Comparison of ENCODE assay signal across 8 cellular contexts in genomic region chr17:29291163-29291752, GRCh38. TPM values are rescaled to one million over a fixed set of nuclear protein-coding genes. Genes with fewer than 3 reads are reported as not detected.
DNase-seq lines count a peak whose midpoint lies in the region; ATAC-seq and TF ChIP-seq lines count a peak whose summit lies in the region.

No MANE protein-coding gene starts in this region.

- BruUV-seq in IMR-90 (replicated peaks; lab: Mats Ljungman, UMichigan) (no TSS peak), OCI-LY7 (replicated peaks; lab: Mats Ljungman, UMichigan) (TSS peak; percentile 25)

- H2BK20ac ChIP-seq in IMR-90 (ENCODE audit: low read depth, low read length) = no peak overlapping the region

- H3K9ac ChIP-seq in IMR-90 (ENCODE audit: low read depth, low read length) = peak overlapping the region; percentile 61; the same call in 1 of the 2 replicates

- DNase-seq in NCI-H2081 (lab: John Stamatoyannopoulos, UW) (peak; percentile 22 to 47), NCI-H2081 treated with DMSO at 0.1 percent for 48 hours (lab: John Stamatoyannopoulos, UW) (no peak), IMR-90 (peak; percentile 77), OCI-LY7 (ENCODE audit: low spot score) (peak; percentile 74), T47D (ENCODE audit: low read depth in 1 of 2, low spot score in 1 of 2) (peak; percentile 53 to 83), kidney epithelial cell (ENCODE audit: low read depth) (peak; percentile 19), stromal cell of bone marrow (ENCODE audit: low read depth) (peak; percentile 66)

- peaks cover 6% of the 10 kb centered on the region for H3K4me1 ChIP-seq in IMR-90 (ENCODE audit: control insufficient read depth, insufficient read depth, low read length)
- H3K4me1 ChIP-seq in OCI-LY7 (ENCODE audit: insufficient read depth, low read length, poor library complexity, severe bottlenecking) = peaks cover 30% of the 10 kb centered on the region

- H3K36me3 ChIP-seq in IMR-90 (ENCODE audit: control insufficient read depth, insufficient read depth, low read length) = peaks cover 20% of the 10 kb centered on the region
- peaks cover 63% of the 10 kb centered on the region for H3K36me3 ChIP-seq in OCI-LY7 (ENCODE audit: insufficient read depth, low read length)
- H3K36me3 ChIP-seq in kidney epithelial cell (ENCODE audit: control insufficient read depth, insufficient read depth, low read length) = peaks cover 4% of the 10 kb centered on the region

- H2AFZ ChIP-seq in IMR-90 (replicated peaks; ENCODE audit: low read length, poor library complexity) (no peak overlapping the region), OCI-LY7 (ENCODE audit: low read length) (no peak overlapping the region)

- H3K23ac ChIP-seq in IMR-90 (ENCODE audit: low read depth, low read length) = peak overlapping the region; percentile 90; the same call in 1 of the 2 replicates

- H4K20me1 ChIP-seq in IMR-90 (ENCODE audit: insufficient read depth, low read length) (peaks cover 72% of the 10 kb centered on the region), OCI-LY7 (ENCODE audit: insufficient read depth, low read length) (peaks cover 48% of the 10 kb centered on the region)

- H3K27me3 ChIP-seq in IMR-90 (ENCODE audit: control insufficient read depth, insufficient read depth, low read length) (no peaks in the 10 kb centered on the region), kidney epithelial cell (ENCODE audit: control insufficient read depth, insufficient read depth, low read length) (no peaks in the 10 kb centered on the region)

- H2BK120ac ChIP-seq in IMR-90 (ENCODE audit: low read depth, low read length) = no peak overlapping the region

- H4K8ac ChIP-seq in IMR-90 (ENCODE audit: low read depth in 2 of 2, low read length in 2 of 2) = no peak overlapping the region

- no peak overlapping the region for H4K91ac ChIP-seq in IMR-90 (ENCODE audit: insufficient read depth, low read depth, low read length)

- POLR2A ChIA-PET in IMR-90 (lab: Charles Lee; ENCODE audit: unreplicated experiment) (interaction anchor here (0.6 to 1.0 kb wide), 2 partner anchors 34 to 167 kb away, joined by 3 to 4 read pairs; no protein-coding TSS in a partner anchor), OCI-LY7 (lab: Charles Lee) (interaction anchor here (0.5 to 0.8 kb wide), 3 partner anchors 48 to 401 kb away, joined by 3 to 5 read pairs (median 4); no protein-coding TSS in a partner anchor)

- no peak overlapping the region for H3K27ac ChIP-seq in IMR-90 (ENCODE audit: insufficient read depth, low read length)
- H3K27ac ChIP-seq in OCI-LY7 (ENCODE audit: low read depth, low read length, poor library complexity, severe bottlenecking) = peak overlapping the region; percentile 60

- peak; percentile 65 for TF ChIP-seq RAD21 in IMR-90 (IDR thresholded peaks at IDR 0.05; ENCODE audit: low read length)

- H3K14ac ChIP-seq in IMR-90 (replicated peaks; ENCODE audit: low read depth, low read length) = peak overlapping the region; percentile 43; the same call in 1 of the 2 replicates

- TF ChIP-seq POLR2A in IMR-90 (IDR thresholded peaks at IDR 0.05; ENCODE audit: low read depth, low read length) = no peak

- H3K79me2 ChIP-seq in OCI-LY7 (ENCODE audit: insufficient read depth, low read depth, low read length) = peaks cover 77% of the 10 kb centered on the region

- TF ChIP-seq CTCF in IMR-90 (conservative IDR thresholded peaks at IDR 0.05; ENCODE audit: low read depth, low read length) (peak; percentile 76), OCI-LY7 (conservative IDR thresholded peaks at IDR 0.05; ENCODE audit: low read length) (peak; percentile 94), kidney epithelial cell (IDR thresholded peaks at IDR 0.05; ENCODE audit: insufficient read depth, low read length, poor library complexity, severe bottlenecking) (peak; percentile 69)

- H2BK15ac ChIP-seq in IMR-90 (ENCODE audit: low read depth, low read length) = no peak overlapping the region

- peaks cover 3% of the 10 kb centered on the region; the same call in 1 of the 2 replicates for H3K9me1 ChIP-seq in IMR-90 (ENCODE audit: insufficient read depth, low read length)

- ATAC-seq in IMR-90 (ENCODE audit: low read depth) (no peak), HG02840 (IDR thresholded peaks at IDR 0.05; ENCODE audit: low FRiP score, unreplicated experiment) (no peak)

- H2AK5ac ChIP-seq in IMR-90 (ENCODE audit: low read depth, low read length) = no peak overlapping the region

- H3K79me1 ChIP-seq in IMR-90 (ENCODE audit: low read depth in 1 of 2, low read length in 2 of 2) = peaks cover 2 to 19% of the 10 kb centered on the region in 2 experiments; a peak in 2 of 4 replicates

- H3K4me2 ChIP-seq in IMR-90 (ENCODE audit: low read depth, low read length) (peak overlapping the region; percentile 94), OCI-LY7 (ENCODE audit: low read length) (peak overlapping the region; percentile 96)

- no CpG with 5 or more reads among the region's 5 CpGs for WGBS in IMR-90 (ENCODE audit: extremely low coverage in 2 of 2, insufficient read length in 1 of 2), 2 experiments

- no peaks in the 10 kb centered on the region for H3K9me2 ChIP-seq in OCI-LY7 (ENCODE audit: insufficient read depth, low read length)

- H4K5ac ChIP-seq in IMR-90 (ENCODE audit: low read depth, low read length) = no peak overlapping the region

- no peak overlapping the region for H2AK9ac ChIP-seq in IMR-90 (replicated peaks; ENCODE audit: low read depth, low read length, poor library complexity)

- intact Hi-C loops in IMR-90 (cut with micrococcal nuclease) (loop anchor here (1.0 to 5.0 kb wide), 3 partner anchors 66 to 142 kb away; no protein-coding TSS in a partner anchor), OCI-LY7 (cut with micrococcal nuclease; ENCODE audit: unreplicated experiment) (loop anchor here (1.0 kb wide), 1 partner anchor 142 kb away; no protein-coding TSS in a partner anchor)

- H2BK5ac ChIP-seq in IMR-90 (ENCODE audit: low read depth, low read length, poor library complexity, severe bottlenecking) = peak overlapping the region; percentile 45

- H3K56ac ChIP-seq in IMR-90 (ENCODE audit: extremely low read depth, insufficient read depth, low read length) = no peak overlapping the region

- in situ Hi-C loops in IMR-90 (cut with MboI; ENCODE audit: low sequenced_read_pairs) = no loop called here
- in situ Hi-C loops in T47D (cut with HindIII; ENCODE audit: low pct_unique_long_range_greater_than_20kb, low sequenced_read_pairs) = no loop called here

- peak overlapping the region; percentile 70 for H3K4me3 ChIP-seq in IMR-90 (ENCODE audit: insufficient read depth, low read depth, low read length)
- peak overlapping the region; percentile 95 for H3K4me3 ChIP-seq in OCI-LY7 (ENCODE audit: low read depth, low read length, poor library complexity, severe bottlenecking)
- H3K4me3 ChIP-seq in kidney epithelial cell (ENCODE audit: low read depth, low read length) = peak overlapping the region; percentile 99

- dilution Hi-C loops in IMR-90 (cut with HindIII; ENCODE audit: low sequenced_read_pairs, unreplicated experiment) = no loop called here

- no peak overlapping the region for H3K4ac ChIP-seq in IMR-90 (ENCODE audit: low read depth, low read length)

- CTCF ChIA-PET in IMR-90 (lab: Yijun Ruan, JAX) = interaction anchor here (0.6 to 1.6 kb wide), 8 partner anchors 8 to 167 kb away, joined by 3 to 11 read pairs (median 5); no protein-coding TSS in a partner anchor
- CTCF ChIA-PET in OCI-LY7 (lab: Charles Lee; ENCODE audit: unreplicated experiment) = no interaction called here

- no peak overlapping the region for H3K18ac ChIP-seq in IMR-90 (ENCODE audit: low read depth, low read length)

- H3K9me3 ChIP-seq in IMR-90 (ENCODE audit: control insufficient read depth, insufficient read depth, low read length) (no peaks in the 10 kb centered on the region), OCI-LY7 (ENCODE audit: low read length) (no peaks in the 10 kb centered on the region)

TF ChIP-seq in IMR-90, 13 proteins besides CTCF, POLR2A, EP300 and RAD21:
- TF ChIP-seq CEBPB (IDR thresholded peaks at IDR 0.05; ENCODE audit: low read depth, low read length) = 0 out of 2 replicates have a peak, but pooled peaks have one; percentile 35
- no peak for TF ChIP-seq FOS (IDR thresholded peaks at IDR 0.05; ENCODE audit: low read depth, low read length)
- peak; percentile 40; the same call in 1 of the 2 replicates for TF ChIP-seq MAFK (IDR thresholded peaks at IDR 0.05; ENCODE audit: low read depth, low read length)
- TF ChIP-seq MAZ (IDR thresholded peaks at IDR 0.05; ENCODE audit: borderline replicate concordance, low read depth, low read length) = no peak
- TF ChIP-seq SMC3 (IDR thresholded peaks at IDR 0.05; ENCODE audit: low read depth, low read length) = peak; percentile 69

RNA-seq across cellular contexts. Expression of gene NUFIP2, which starts 2.7 kb away (rescaled TPM):
- total RNA-seq in IMR-90 (2012; rRNA removed) (25.6 and 38.9 TPM in 2 replicates), OCI-LY7 (2022) (70.4 and 71.4 TPM in 2 replicates), kidney epithelial cell (35.8 and 36.4 TPM in 2 replicates)
- polyA plus RNA-seq in IMR-90 (2012; rRNA removed) = 7.8 and 8.9 TPM in 2 replicates
- 1.3 and 10.4 TPM in 2 replicates for polyA plus RNA-seq in IMR-90 (2012; cell fraction: cytosol; rRNA removed)
- 17.2 and 31.8 TPM in 2 replicates for polyA plus RNA-seq in IMR-90 (2012; cell fraction: nucleus; rRNA removed; ENCODE audit: low replicate concordance)
- total RNA-seq in OCI-LY7 (2014; rRNA removed; shearing (Covaris generic)) = 36.0 and 37.1 TPM in 2 replicates

RNA-seq across cellular contexts. Expression of gene CRYBA1, which starts 44.6 kb away (rescaled TPM):
- total RNA-seq in IMR-90 (2012; rRNA removed) = not detected in 2 replicates
- not detected in 2 replicates for polyA plus RNA-seq in IMR-90 (2012; rRNA removed)
- 0.08 TPM in 1 of 2 replicates, not detected in the other for polyA plus RNA-seq in IMR-90 (2012; cell fraction: cytosol; rRNA removed)
- not detected in 2 replicates for polyA plus RNA-seq in IMR-90 (2012; cell fraction: nucleus; rRNA removed; ENCODE audit: low replicate concordance)
- not detected in 2 replicates for total RNA-seq in OCI-LY7 (2014; rRNA removed; shearing (Covaris generic))
- not detected in 2 replicates for total RNA-seq in OCI-LY7 (2022)
- total RNA-seq in kidney epithelial cell = not detected in 2 replicates
